Comparison of ENCODE assay signal across 1 cellular context in the genomic region with DNA sequence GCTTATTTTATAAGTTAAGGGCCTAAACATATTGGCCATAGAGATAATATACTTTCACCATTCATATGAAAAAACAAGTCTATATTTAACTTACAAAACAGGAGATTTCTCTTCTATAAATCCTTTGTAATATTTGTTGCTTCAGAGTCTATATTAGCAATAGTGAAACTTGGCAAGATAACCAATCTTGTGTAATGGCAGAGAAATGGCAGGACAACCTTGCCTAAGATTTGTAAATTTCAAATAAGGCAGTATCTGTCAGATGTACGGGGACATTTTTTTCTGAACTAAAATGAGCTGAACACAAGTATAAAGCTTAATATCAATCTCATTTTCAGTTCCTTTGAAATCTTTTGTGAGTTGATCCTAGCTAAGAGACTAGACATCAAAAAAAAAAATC.
TF ChIP-seq lines count a peak whose summit lies in the region.

No MANE protein-coding gene starts in this region.

TF ChIP-seq in SK-N-SH treated with all-trans-retinoic acid at 6 μM for 48 hours, 23 proteins besides CTCF, POLR2A, EP300 and RAD21 (continued from another document):
- TF ChIP-seq POU6F1 (CRISPR knock-in tag; IDR thresholded peaks at IDR 0.05; ENCODE audit: borderline replicate concordance, low read depth) = no peak
- TF ChIP-seq RARB (CRISPR knock-in tag; IDR thresholded peaks at IDR 0.05) = no peak
- TF ChIP-seq GLIS3 (CRISPR knock-in tag; IDR thresholded peaks at IDR 0.05) = no peak
- no peak for TF ChIP-seq ZFP3 (CRISPR knock-in tag; IDR thresholded peaks at IDR 0.05)
- TF ChIP-seq ESRRG (CRISPR knock-in tag; IDR thresholded peaks at IDR 0.05) = no peak
- TF ChIP-seq SNAI2 (CRISPR knock-in tag; IDR thresholded peaks at IDR 0.05) = no peak
- no peak for TF ChIP-seq ARNTL (CRISPR knock-in tag; IDR thresholded peaks at IDR 0.05; ENCODE audit: borderline replicate concordance, low read depth)
- TF ChIP-seq, protein P1, sequence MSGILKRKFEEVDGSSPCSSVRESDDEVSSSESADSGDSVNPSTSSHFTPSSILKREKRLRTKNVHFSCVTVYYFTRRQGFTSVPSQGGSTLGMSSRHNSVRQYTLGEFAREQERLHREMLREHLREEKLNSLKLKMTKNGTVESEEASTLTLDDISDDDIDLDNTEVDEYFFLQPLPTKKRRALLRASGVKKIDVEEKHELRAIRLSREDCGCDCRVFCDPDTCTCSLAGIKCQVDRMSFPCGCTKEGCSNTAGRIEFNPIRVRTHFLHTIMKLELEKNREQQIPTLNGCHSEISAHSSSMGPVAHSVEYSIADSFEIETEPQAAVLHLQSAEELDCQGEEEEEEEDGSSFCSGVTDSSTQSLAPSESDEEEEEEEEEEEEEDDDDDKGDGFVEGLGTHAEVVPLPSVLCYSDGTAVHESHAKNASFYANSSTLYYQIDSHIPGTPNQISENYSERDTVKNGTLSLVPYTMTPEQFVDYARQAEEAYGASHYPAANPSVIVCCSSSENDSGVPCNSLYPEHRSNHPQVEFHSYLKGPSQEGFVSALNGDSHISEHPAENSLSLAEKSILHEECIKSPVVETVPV (CRISPR knock-in tag; IDR thresholded peaks at IDR 0.05) = no peak
- no peak for TF ChIP-seq CSDC2 (CRISPR knock-in tag; IDR thresholded peaks at IDR 0.05)
- TF ChIP-seq, protein P2, sequence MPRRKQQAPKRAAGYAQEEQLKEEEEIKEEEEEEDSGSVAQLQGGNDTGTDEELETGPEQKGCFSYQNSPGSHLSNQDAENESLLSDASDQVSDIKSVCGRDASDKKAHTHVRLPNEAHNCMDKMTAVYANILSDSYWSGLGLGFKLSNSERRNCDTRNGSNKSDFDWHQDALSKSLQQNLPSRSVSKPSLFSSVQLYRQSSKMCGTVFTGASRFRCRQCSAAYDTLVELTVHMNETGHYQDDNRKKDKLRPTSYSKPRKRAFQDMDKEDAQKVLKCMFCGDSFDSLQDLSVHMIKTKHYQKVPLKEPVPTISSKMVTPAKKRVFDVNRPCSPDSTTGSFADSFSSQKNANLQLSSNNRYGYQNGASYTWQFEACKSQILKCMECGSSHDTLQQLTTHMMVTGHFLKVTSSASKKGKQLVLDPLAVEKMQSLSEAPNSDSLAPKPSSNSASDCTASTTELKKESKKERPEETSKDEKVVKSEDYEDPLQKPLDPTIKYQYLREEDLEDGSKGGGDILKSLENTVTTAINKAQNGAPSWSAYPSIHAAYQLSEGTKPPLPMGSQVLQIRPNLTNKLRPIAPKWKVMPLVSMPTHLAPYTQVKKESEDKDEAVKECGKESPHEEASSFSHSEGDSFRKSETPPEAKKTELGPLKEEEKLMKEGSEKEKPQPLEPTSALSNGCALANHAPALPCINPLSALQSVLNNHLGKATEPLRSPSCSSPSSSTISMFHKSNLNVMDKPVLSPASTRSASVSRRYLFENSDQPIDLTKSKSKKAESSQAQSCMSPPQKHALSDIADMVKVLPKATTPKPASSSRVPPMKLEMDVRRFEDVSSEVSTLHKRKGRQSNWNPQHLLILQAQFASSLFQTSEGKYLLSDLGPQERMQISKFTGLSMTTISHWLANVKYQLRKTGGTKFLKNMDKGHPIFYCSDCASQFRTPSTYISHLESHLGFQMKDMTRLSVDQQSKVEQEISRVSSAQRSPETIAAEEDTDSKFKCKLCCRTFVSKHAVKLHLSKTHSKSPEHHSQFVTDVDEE (CRISPR knock-in tag; IDR thresholded peaks at IDR 0.05) = no peak
